Comparison of ENCODE assay signal across 24 cellular contexts in genomic region chr20:63351380-63351700, GRCh38. TPM values are rescaled to one million over a fixed set of nuclear protein-coding genes. Genes with fewer than 3 reads are reported as not detected.
"Had no signal": no experiment of that assay in that cellular context is flagged by ENCODE, and none has a peak within 500 bp of the region (broad histone marks: within the 10 kb centered on the region; RNA-seq: fewer than 3 reads in every experiment).

No MANE protein-coding gene starts in this region.

- H3K4me1 ChIP-seq: SJSA1 had no signal

- DNase-seq: KBM-7; MV-4-11; NCI-H1048; NCI-H1417; NCI-H1436 treated with DMSO at 0.1 percent for 48 hours; NCI-H1694; NCI-H187 treated with DMSO at 0.1 percent for 48 hours; NCI-H2171 treated with DMSO at 0.1 percent for 48 hours; NCI-H345; NCI-H510A treated with DMSO at 0.1 percent for 48 hours; NCI-H526; NCI-H82; NK-92 treated with Interleukin-12 subunit alpha and Interleukin-12 subunit beta, amount 100 ng/mL, for 24 hours; PC-3; SIG-M5 had no signal

- ATAC-seq: Panc1, PC-3 had no signal

- H3K27ac ChIP-seq: SJSA1, SK-N-MC had no signal

- H3K36me3 ChIP-seq: SJSA1 had no signal

- H3K4me3 ChIP-seq: SJSA1, SK-N-MC had no signal

RNA-seq across cellular contexts. Expression of gene CHRNA4, which starts 9.8 kb away (rescaled TPM):
- total RNA-seq: HT-29, LHCN-M2, MCF 10A, OCI-LY7, PC-3, RPMI7951, SJSA1 had no signal

RNA-seq across cellular contexts. Expression of gene COL20A1, which starts 58.4 kb away (rescaled TPM):
- total RNA-seq: PC-3, Right ventricle myocardium superior, RPMI7951, SJSA1 had no signal
